In genomic region chr6:30357678-30358339, GRCh38 we compare ENCODE assay signal across 8 cellular contexts. TPM values are rescaled to one million over a fixed set of nuclear protein-coding genes. Genes with fewer than 3 reads are reported as not detected.
A peak's percentile ranks its signal among the peaks of the same experiment; 100 is the strongest.
DNase-seq lines count a peak whose midpoint lies in the region; ATAC-seq and TF ChIP-seq lines count a peak whose summit lies in the region.

No MANE protein-coding gene starts in this region.

- H2AFZ ChIP-seq in MM.1S (ENCODE audit: low read length) (peak overlapping the region; percentile 81), hepatocyte (peak overlapping the region; percentile 78)

- no peaks in the 10 kb centered on the region for H3K79me2 ChIP-seq in MM.1S (ENCODE audit: low read length)
- H3K79me2 ChIP-seq in hepatocyte = no peaks in the 10 kb centered on the region

- H3K4me3 Mint-ChIP-seq in T-cell = peak overlapping the region; percentile 75 to 81 (median 79)

- POLR2A ChIA-PET in T-cell (lab: Charles Lee) = interaction anchor here in 1 of 2 donors (1.1 kb wide), 1 partner anchor 257 kb away, joined by 3 read pairs; no protein-coding TSS in a partner anchor

- no peak overlapping the region for H3K27ac Mint-ChIP-seq in T-cell

- H3K27me3 ChIP-seq in MM.1S (replicated peaks; ENCODE audit: insufficient read depth, low read length) (peaks cover 37% of the 10 kb centered on the region), hepatocyte (peaks cover 51% of the 10 kb centered on the region), rectal smooth muscle tissue (ENCODE audit: control insufficient read depth, insufficient read depth, low read length) (peaks cover 4% of the 10 kb centered on the region)

- H3K27ac ChIP-seq in MM.1S (ENCODE audit: low read length) (no peak overlapping the region), hepatocyte (no peak overlapping the region), rectal smooth muscle tissue (ENCODE audit: low read depth, low read length) (peak overlapping the region; percentile 93)

- H3K4me1 ChIP-seq in MM.1S (ENCODE audit: low read length) (no peaks in the 10 kb centered on the region), hepatocyte (ENCODE audit: insufficient read depth) (no peaks in the 10 kb centered on the region), rectal smooth muscle tissue (ENCODE audit: control insufficient read depth, insufficient read depth, low read length) (peaks cover 6% of the 10 kb centered on the region)

- H3K36me3 ChIP-seq in MM.1S (replicated peaks; ENCODE audit: insufficient read depth, low read length) (no peaks in the 10 kb centered on the region), hepatocyte (replicated peaks; ENCODE audit: insufficient read depth, low read depth) (no peaks in the 10 kb centered on the region), rectal smooth muscle tissue (ENCODE audit: control insufficient read depth, insufficient read depth, low read length) (no peaks in the 10 kb centered on the region)

- DNase-seq in ELR (ENCODE audit: low read depth) (peak; percentile 83), MM.1S (peak; percentile 57), T-cell (peak in 31 of 34 experiments; percentile 17 to 59 (median 42)), astrocyte of the cerebellum (ENCODE audit: low read depth) (peak; percentile 61), hepatocyte (ENCODE audit: low spot score) (peak; percentile 80)

- H3K9me2 ChIP-seq in MM.1S (replicated peaks; ENCODE audit: insufficient read depth, low read length) (no peaks in the 10 kb centered on the region), hepatocyte (replicated peaks; ENCODE audit: insufficient read depth) (no peaks in the 10 kb centered on the region)

- H3K4me2 ChIP-seq in MM.1S (ENCODE audit: low read depth, low read length) (peak overlapping the region; percentile 93), hepatocyte (peak overlapping the region; percentile 90)

- CTCF ChIA-PET in T-cell (lab: Charles Lee) = interaction anchor here in 1 of 2 donors (0.7 to 1.1 kb wide), 4 partner anchors 11 to 40 kb away, joined by 4 to 5 read pairs (median 4); no protein-coding TSS in a partner anchor

- H3K4me3 ChIP-seq in MM.1S (ENCODE audit: low read length) = peak overlapping the region; percentile 50
- peak overlapping the region; percentile 35 for H3K4me3 ChIP-seq in astrocyte of the cerebellum (ENCODE audit: low read depth, low read length)
- peak overlapping the region; percentile 55 for H3K4me3 ChIP-seq in hepatocyte
- peak overlapping the region; percentile 69 for H3K4me3 ChIP-seq in rectal smooth muscle tissue (ENCODE audit: low read length)

- peaks cover 0 to 5% (median 0%) of the 10 kb centered on the region in 3 donors for H3K9me3 Mint-ChIP-seq in T-cell

- ATAC-seq in T-cell (replicated peaks in 1 of 4) (peak; percentile 80 to 90 (median 82)), HG03196 (IDR thresholded peaks at IDR 0.05; ENCODE audit: unreplicated experiment) (no peak), GM21526 (IDR thresholded peaks at IDR 0.05; ENCODE audit: low FRiP score, unreplicated experiment) (no peak)

- in situ Hi-C loops in astrocyte of the cerebellum (cut with HindIII; ENCODE audit: low sequenced_read_pairs) = no loop called here

- peaks cover 8 to 9% (median 9%) of the 10 kb centered on the region in 3 donors for H3K4me1 Mint-ChIP-seq in T-cell

- no peaks in the 10 kb centered on the region for H3K36me3 Mint-ChIP-seq in T-cell

- WGBS in hepatocyte (ENCODE audit: low lambda C conversion rate, missing lambda C conversion rate) = 2% methylated on average over 28 of the region's 34 CpGs

- H3F3A ChIP-seq in MM.1S (ENCODE audit: insufficient read depth, low read length) = no peaks in the 10 kb centered on the region

- peaks cover 48 to 61% of the 10 kb centered on the region in 2 donors for H3K27me3 Mint-ChIP-seq in T-cell

- H3K9me3 ChIP-seq in MM.1S (replicated peaks; ENCODE audit: insufficient read depth, low read length) = no peaks in the 10 kb centered on the region
- H3K9me3 ChIP-seq in hepatocyte (ENCODE audit: low read depth) = no peaks in the 10 kb centered on the region

- no peak overlapping the region for H3K9ac ChIP-seq in MM.1S (ENCODE audit: low read length)
- no peak overlapping the region for H3K9ac ChIP-seq in rectal smooth muscle tissue (ENCODE audit: low read length)

- H4K20me1 ChIP-seq in MM.1S (ENCODE audit: insufficient read depth, low read length) = no peaks in the 10 kb centered on the region
- H4K20me1 ChIP-seq in hepatocyte (ENCODE audit: insufficient read depth, poor library complexity, severe bottlenecking) = no peaks in the 10 kb centered on the region

- TF ChIP-seq CTCF in MM.1S (IDR thresholded peaks at IDR 0.05; ENCODE audit: low read length) (peak; percentile 76), astrocyte of the cerebellum (IDR thresholded peaks at IDR 0.05; ENCODE audit: low read depth, low read length, missing control alignments) (peak; percentile 82), hepatocyte (IDR thresholded peaks at IDR 0.05; ENCODE audit: poor library complexity) (peak; percentile 77)

RNA-seq across cellular contexts. Expression of gene RPP21, which starts 12.9 kb away (rescaled TPM):
- total RNA-seq in T-cell = 10 to 100 TPM; 38.4 to 64.6 (median 56.7) TPM
- total RNA-seq in hepatocyte = 40.8 and 41.6 TPM in 2 replicates
- 80.8 and 87.2 TPM in 2 replicates for polyA plus RNA-seq in hepatocyte

RNA-seq across cellular contexts. Expression of gene TRIM39, which starts 31.1 kb away (rescaled TPM):
- 10 to 100 TPM; 25.1 to 50.6 (median 29.5) TPM for total RNA-seq in T-cell
- total RNA-seq in hepatocyte = 7.0 and 7.8 TPM in 2 replicates
- polyA plus RNA-seq in hepatocyte = 6.3 and 8.8 TPM in 2 replicates

Comparison
In these comparisons a context has a peak if more than half of its experiments do, and no peak if none do; other contexts are left out.
1. ATAC-seq: peak in T-cell (4 of 4); none in HG03196 (single experiment) and GM21526 (single experiment).
2. Peak in every context shown above with its lines, with median percentiles within 50 percentile points of each other: DNase-seq, H3K4me3 ChIP-seq and CTCF ChIP-seq.